ENCODE assay signal across 8 cellular contexts in the genomic region with DNA sequence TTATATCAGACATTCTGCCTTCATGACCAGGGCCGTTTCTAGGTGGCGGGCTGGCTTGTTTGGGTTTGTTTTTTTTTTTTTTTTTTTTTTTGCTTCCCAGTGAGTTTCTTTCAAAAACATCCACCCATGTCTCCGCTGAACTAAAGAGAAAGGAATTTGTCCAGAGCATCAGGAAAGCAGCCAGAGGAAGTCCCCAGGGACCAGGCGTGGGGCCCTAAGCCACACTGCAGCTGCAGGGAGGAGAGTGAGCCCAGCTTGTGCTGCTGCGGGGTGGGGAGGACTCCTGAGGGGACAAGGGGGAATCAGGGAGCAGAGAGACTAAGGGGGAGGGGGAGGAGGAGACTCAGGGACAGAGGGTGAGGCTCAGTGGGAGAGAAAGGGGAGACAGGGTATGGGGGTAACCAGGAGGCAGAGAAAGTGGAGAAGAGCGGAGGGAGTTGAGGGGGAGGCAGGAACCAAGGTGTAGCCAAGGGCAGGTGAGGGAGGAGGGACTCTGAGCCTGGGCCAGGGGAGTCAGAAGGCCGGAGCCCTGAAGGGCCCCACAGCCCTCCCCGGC. TPM values are rescaled to one million over a fixed set of nuclear protein-coding genes. Genes with fewer than 3 reads are reported as not detected.
DNase-seq lines count a peak whose midpoint lies in the region; ATAC-seq, FAIRE-seq and TF ChIP-seq lines count a peak whose summit lies in the region.

No MANE protein-coding gene starts in this region.

- peaks cover 44% of the 10 kb centered on the region for H3K4me1 ChIP-seq in A673 (ENCODE audit: insufficient read depth, low read length, poor library complexity, severe bottlenecking)
- H3K4me1 ChIP-seq in HUES48 (ENCODE audit: control insufficient read depth, insufficient read depth, low read length): peaks cover 25% of the 10 kb centered on the region
- peaks cover 45% of the 10 kb centered on the region for H3K4me1 ChIP-seq in astrocyte (ENCODE audit: insufficient read depth, low read length)
- peaks cover 32% of the 10 kb centered on the region for H3K4me1 ChIP-seq in mesodermal cell (ENCODE audit: control insufficient read depth, insufficient read depth, low read length, poor library complexity, severe bottlenecking)

- H3K27ac Mint-ChIP-seq in astrocyte (ENCODE audit: unreplicated experiment) (peak overlapping the region; percentile 99), CD14-positive monocyte (no peak overlapping the region)

- H3K27me3 Mint-ChIP-seq in astrocyte (ENCODE audit: low read depth, unreplicated experiment) (peaks cover 4% of the 10 kb centered on the region), CD14-positive monocyte (ENCODE audit: low read depth in 3 of 3) (peaks cover 2 to 15% (median 4%) of the 10 kb centered on the region in 3 donors)

- no peak overlapping the region for H3K9ac ChIP-seq in HUES48 (ENCODE audit: low read depth, low read length)
- H3K9ac ChIP-seq in astrocyte (ENCODE audit: low read length): peak overlapping the region; percentile 83

- peak overlapping the region; percentile 82 for H3K4me2 ChIP-seq in astrocyte (ENCODE audit: low read length)

- CTCF ChIA-PET in A673 (lab: Charles Lee): interaction anchor here (0.7 to 2.1 kb wide), 3 partner anchors 10 to 345 kb away, joined by 10 to 15 read pairs (median 11); no protein-coding TSS in a partner anchor

- H3K4me3 ChIP-seq in A673 (ENCODE audit: low read depth, low read length, poor library complexity, severe bottlenecking) (no peak overlapping the region), HUES48 (ENCODE audit: low read depth, low read length) (no peak overlapping the region), astrocyte (ENCODE audit: insufficient read depth, low read depth, low read length) (no peak overlapping the region), mesodermal cell (ENCODE audit: extremely low read depth, insufficient read depth, low read length, poor library complexity, severe bottlenecking) (no peak overlapping the region)

- H3K9me3 ChIP-seq in A673 (ENCODE audit: low read depth, low read length, poor library complexity, severe bottlenecking) (no peaks in the 10 kb centered on the region), HUES48 (ENCODE audit: control insufficient read depth, insufficient read depth, low read length) (no peaks in the 10 kb centered on the region), astrocyte (ENCODE audit: insufficient read depth, low read depth, low read length) (no peaks in the 10 kb centered on the region), mesodermal cell (ENCODE audit: control insufficient read depth, low read length) (no peaks in the 10 kb centered on the region)

- H3K9me3 Mint-ChIP-seq in astrocyte (ENCODE audit: unreplicated experiment) (no peaks in the 10 kb centered on the region), CD14-positive monocyte (no peaks in the 10 kb centered on the region)

- H3K4me3 Mint-ChIP-seq in astrocyte (ENCODE audit: unreplicated experiment): peak overlapping the region; percentile 2
- no peak overlapping the region for H3K4me3 Mint-ChIP-seq in CD14-positive monocyte

- no peaks in the 10 kb centered on the region for H3K36me3 ChIP-seq in A673 (ENCODE audit: insufficient read depth, low read length, poor library complexity, severe bottlenecking)
- H3K36me3 ChIP-seq in HUES48 (ENCODE audit: control insufficient read depth, insufficient read depth, low read length): no peaks in the 10 kb centered on the region
- H3K36me3 ChIP-seq in astrocyte (ENCODE audit: insufficient read depth, low read length): no peaks in the 10 kb centered on the region
- no peaks in the 10 kb centered on the region for H3K36me3 ChIP-seq in mesodermal cell (ENCODE audit: control insufficient read depth, insufficient read depth, low read length)

- intact Hi-C loops in A673 (cut with micrococcal nuclease; ENCODE audit: unreplicated experiment) (loop anchor here (2.0 kb wide), 1 partner anchor 189 kb away; no protein-coding TSS in a partner anchor), CD14-positive monocyte (cut with micrococcal nuclease) (no loop called here)

- H3K27ac ChIP-seq in A673 (ENCODE audit: low read depth, low read length, poor library complexity, severe bottlenecking): peak overlapping the region; percentile 75
- H3K27ac ChIP-seq in HUES48 (ENCODE audit: low read depth, low read length): peak overlapping the region; percentile 42
- peak overlapping the region; percentile 94 for H3K27ac ChIP-seq in astrocyte (ENCODE audit: low read depth, low read length)
- H3K27ac ChIP-seq in mesodermal cell (ENCODE audit: low read depth, low read length, severe bottlenecking): peak overlapping the region; percentile 91

- ATAC-seq in HG02678 (IDR thresholded peaks at IDR 0.05; ENCODE audit: unreplicated experiment): no peak

- TF ChIP-seq CTCF in A673 (conservative IDR thresholded peaks at IDR 0.05; ENCODE audit: low read depth, low read length) (no peak), astrocyte (IDR thresholded peaks at IDR 0.05; ENCODE audit: insufficient read depth, low read depth, low read length) (no peak), CD14-positive monocyte (IDR thresholded peaks at IDR 0.05) (no peak)

- H2AFZ ChIP-seq in astrocyte (ENCODE audit: low read depth, low read length): peak overlapping the region; percentile 43

- DNase-seq in A673 (ENCODE audit: low spot score) (peak; percentile 95), astrocyte (ENCODE audit: low read depth) (peak; percentile 81), nucleus accumbens (lab: John Stamatoyannopoulos, UW) (no peak), CD14-positive monocyte (ENCODE audit: low spot score) (no peak), medulla oblongata (ENCODE audit: extremely low spot score) (no peak)

- POLR2A ChIA-PET in A673 (lab: Charles Lee; ENCODE audit: low non-redundant PET): interaction anchor here (0.6 kb wide), 1 partner anchor 13 kb away, joined by 9 read pairs; no protein-coding TSS in a partner anchor

- H4K20me1 ChIP-seq in astrocyte (ENCODE audit: insufficient read depth, low read length): no peaks in the 10 kb centered on the region

- no TSS peak for BruUV-seq in A673 (replicated peaks; lab: Mats Ljungman, UMichigan)

- H3K4me1 Mint-ChIP-seq in astrocyte (ENCODE audit: low read depth, unreplicated experiment) (peaks cover 22% of the 10 kb centered on the region), CD14-positive monocyte (peaks cover 8% of the 10 kb centered on the region)

- H3K79me2 ChIP-seq in astrocyte (ENCODE audit: insufficient read depth, low read length): no peaks in the 10 kb centered on the region

- H3K36me3 Mint-ChIP-seq in astrocyte (ENCODE audit: low read depth, unreplicated experiment) (no peaks in the 10 kb centered on the region), CD14-positive monocyte (no peaks in the 10 kb centered on the region)

- H3K27me3 ChIP-seq in A673 (replicated peaks; ENCODE audit: insufficient read depth, low read depth, low read length, poor library complexity): no peaks in the 10 kb centered on the region
- H3K27me3 ChIP-seq in HUES48 (ENCODE audit: control insufficient read depth, insufficient read depth, low read length): no peaks in the 10 kb centered on the region
- no peaks in the 10 kb centered on the region for H3K27me3 ChIP-seq in astrocyte (ENCODE audit: insufficient read depth, low read length)

- 44 to 61% methylated on average over 4 to 5 of the region's 8 CpGs for WGBS in mesodermal cell (ENCODE audit: insufficient coverage in 2 of 2), 2 experiments

- peak; percentile 87 for FAIRE-seq in astrocyte (lab: Jason Lieb, UNC)

RNA-seq across cellular contexts. Expression of gene CYP11A1, which starts 49.5 kb away (rescaled TPM):
- total RNA-seq in A673 (2021) (not detected in 2 replicates), astrocyte (0.43 and 0.60 TPM in 2 replicates)
- 2.9 TPM for polyA plus RNA-seq in mesodermal cell (2013, experiment 1 of 2)
- polyA plus RNA-seq in mesodermal cell (2013, experiment 2 of 2): 3.2 TPM
- not detected for polyA plus RNA-seq in CD14-positive monocyte

Comparison
In these comparisons a context has a peak if more than half of its experiments do, and no peak if none do; other contexts are left out.
1. DNase-seq: peak in A673 (single experiment) and astrocyte (single experiment); none in nucleus accumbens (0 of 56), CD14-positive monocyte (single experiment) and medulla oblongata (single experiment).
2. H3K27ac ChIP-seq: peak in every context shown above with its lines; median percentile 94 in astrocyte; 91 in mesodermal cell; 75 in A673; 42 in HUES48.